22 cellular contexts compared by ENCODE assay signal in the genomic region with DNA sequence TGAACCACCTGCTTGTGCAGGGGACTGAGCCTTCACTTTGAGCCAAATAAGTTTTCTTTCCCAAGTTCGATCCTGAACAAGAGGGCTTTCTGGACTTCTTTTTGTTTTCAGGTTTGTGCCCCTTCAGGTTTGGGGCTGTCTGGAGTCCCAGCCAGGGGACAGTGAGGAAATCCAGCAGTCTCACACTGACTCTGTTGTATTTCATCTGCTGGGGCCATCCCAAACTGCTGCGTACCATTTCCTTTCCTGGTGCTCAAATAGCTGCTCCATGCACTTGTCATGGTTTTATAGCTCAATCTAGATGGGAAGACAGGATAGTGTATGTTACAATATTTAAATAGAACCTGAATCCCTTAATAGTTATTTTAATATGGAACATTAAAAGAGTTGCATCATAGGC.
A peak's percentile ranks its signal among the peaks of the same experiment; 100 is the strongest.
DNase-seq lines count a peak whose midpoint lies in the region; ATAC-seq and TF ChIP-seq lines count a peak whose summit lies in the region.
"Had no signal": no experiment of that assay in that cellular context is flagged by ENCODE, and none has a peak within 500 bp of the region (broad histone marks: within the 10 kb centered on the region; RNA-seq: fewer than 3 reads in every experiment).

No MANE protein-coding gene starts in this region.

- no peaks in the 10 kb centered on the region for H3K9me3 Mint-ChIP-seq in activated CD4-positive, alpha-beta T cell treated with anti-CD3 and anti-CD28 coated beads, Interleukin-2, amount 10 ng/mL, durations not matched to agents 24 days and 14 days
- no peaks in the 10 kb centered on the region for H3K9me3 Mint-ChIP-seq in activated T-helper 17 cell treated with anti-CD3 and anti-CD28 coated beads, Interleukin-2, amount 50 U/mL, for 72 hours
- H3K9me3 Mint-ChIP-seq in natural killer cell = no peaks in the 10 kb centered on the region
- H3K9me3 Mint-ChIP-seq: activated B cell treated with CpG ODN at 0.5 μM for 24 hours had no signal

- intact Hi-C loops in activated CD4-positive, alpha-beta T cell treated with anti-CD3 and anti-CD28 coated beads, Interleukin-2, amount 10 ng/mL, durations not matched to agents 24 days and 14 days (cut with micrococcal nuclease) = no loop called here
- intact Hi-C loops in natural killer cell (cut with micrococcal nuclease) = loop anchor here (2.0 to 5.0 kb wide), 2 partner anchors 17 to 34 kb away; no protein-coding TSS in a partner anchor

- no peak for ATAC-seq in activated T-helper 17 cell treated with anti-CD3 and anti-CD28 coated beads, Interleukin-2, amount 50 U/mL, for 72 hours (replicated peaks)
- ATAC-seq in natural killer cell = no peak
- no peak for ATAC-seq in GM21381 (IDR thresholded peaks at IDR 0.05; ENCODE audit: unreplicated experiment)

- H3K9me3 ChIP-seq in BE2C = no peaks in the 10 kb centered on the region
- H3K9me3 ChIP-seq: tibial nerve had no signal

- H3K79me2 ChIP-seq in KMS-11 (ENCODE audit: insufficient read depth, low read depth) = no peaks in the 10 kb centered on the region

- H2AFZ ChIP-seq in KMS-11 (ENCODE audit: low read depth) = no peak overlapping the region

- H3K27me3 Mint-ChIP-seq in activated CD4-positive, alpha-beta T cell treated with anti-CD3 and anti-CD28 coated beads, Interleukin-2, amount 10 ng/mL, durations not matched to agents 24 days and 14 days = peaks cover 3% of the 10 kb centered on the region
- H3K27me3 Mint-ChIP-seq in activated T-helper 17 cell treated with anti-CD3 and anti-CD28 coated beads, Interleukin-2, amount 50 U/mL, for 72 hours = no peaks in the 10 kb centered on the region
- H3K27me3 Mint-ChIP-seq in natural killer cell (ENCODE audit: low read depth in 2 of 2) = no peaks in the 10 kb centered on the region
- H3K27me3 Mint-ChIP-seq: B cell had no signal

- peaks cover 74% of the 10 kb centered on the region for H3K4me1 Mint-ChIP-seq in activated CD4-positive, alpha-beta T cell treated with anti-CD3 and anti-CD28 coated beads, Interleukin-2, amount 10 ng/mL, durations not matched to agents 24 days and 14 days
- H3K4me1 Mint-ChIP-seq in activated T-helper 17 cell treated with anti-CD3 and anti-CD28 coated beads, Interleukin-2, amount 50 U/mL, for 72 hours = peaks cover 61% of the 10 kb centered on the region
- H3K4me1 Mint-ChIP-seq in natural killer cell = peaks cover 95% of the 10 kb centered on the region in 2 donors

- peak overlapping the region; percentile 100; the same call in 1 of the 2 replicates for H3K4me2 ChIP-seq in KMS-11

- TF ChIP-seq CTCF in KMS-11 (conservative IDR thresholded peaks at IDR 0.05; ENCODE audit: low read depth, low read length) (no peak), natural killer cell (IDR thresholded peaks at IDR 0.05) (no peak), BE2C (IDR thresholded peaks at IDR 0.05; ENCODE audit: low read depth, low read length) (no peak)

- H3K36me3 ChIP-seq in KMS-11 (ENCODE audit: insufficient read depth) = no peaks in the 10 kb centered on the region
- H3K36me3 ChIP-seq in BE2C = no peaks in the 10 kb centered on the region
- H3K36me3 ChIP-seq: tibial nerve had no signal

- H3K27ac Mint-ChIP-seq in activated CD4-positive, alpha-beta T cell treated with anti-CD3 and anti-CD28 coated beads, Interleukin-2, amount 10 ng/mL, durations not matched to agents 24 days and 14 days = peak overlapping the region; percentile 85
- peak overlapping the region; percentile 77 for H3K27ac Mint-ChIP-seq in activated T-helper 17 cell treated with anti-CD3 and anti-CD28 coated beads, Interleukin-2, amount 50 U/mL, for 72 hours
- H3K27ac Mint-ChIP-seq in natural killer cell = peak overlapping the region; percentile 82 to 87
- H3K27ac Mint-ChIP-seq: activated B cell treated with CpG ODN at 0.5 μM for 24 hours, B cell had no signal

- peak; percentile 59 for DNase-seq in activated CD4-positive, alpha-beta T cell treated with anti-CD3 and anti-CD28 coated beads, Interleukin-2, amount 10 ng/mL, durations not matched to agents 24 days and 14 days
- no peak for DNase-seq in activated CD4-positive, alpha-beta T cell treated with anti-CD3 and anti-CD28 coated beads, Interleukin-2, amount 50 U/mL, for 4 hours
- DNase-seq in natural killer cell (no peak), BE2C (no peak), GM19238 (ENCODE audit: insufficient read length, low spot score) (no peak)
- DNase-seq: activated B cell treated with CpG ODN at 0.5 μM for 24 hours; aorta; dermis blood vessel endothelial cell; mesenchymal stem cell; NCI-H1417 treated with DMSO at 0.1 percent for 48 hours; NCI-H2107; NCI-H524; RPMI8226; stimulated activated CD4-positive, alpha-beta T cell treated with anti-CD3 and anti-CD28 coated beads, Interleukin-4, amount 100 ng/mL, for 1 hour; stimulated activated naive CD4-positive, alpha-beta T cell treated with Interleukin-2 at 50 U/mL for 16 hours had no signal

- H3K9ac ChIP-seq in KMS-11 = no peak overlapping the region

- peak overlapping the region; percentile 77 for H3K4me3 Mint-ChIP-seq in activated CD4-positive, alpha-beta T cell treated with anti-CD3 and anti-CD28 coated beads, Interleukin-2, amount 10 ng/mL, durations not matched to agents 24 days and 14 days
- peak overlapping the region; percentile 46 for H3K4me3 Mint-ChIP-seq in activated T-helper 17 cell treated with anti-CD3 and anti-CD28 coated beads, Interleukin-2, amount 50 U/mL, for 72 hours
- H3K4me3 Mint-ChIP-seq in natural killer cell = peak overlapping the region; percentile 87

- peak overlapping the region; percentile 79; the same call in 1 of the 2 replicates for H3K27ac ChIP-seq in KMS-11
- H3K27ac ChIP-seq: HL-60, SK-N-MC had no signal

- H3K4me3 ChIP-seq in KMS-11 (IDR thresholded peaks at IDR 0.05; ENCODE audit: insufficient read depth, low read depth, low read length) (no peak overlapping the region), BE2C (ENCODE audit: low read depth, low read length) (no peak overlapping the region)
- H3K4me3 ChIP-seq: SK-N-MC, tibial nerve had no signal

- H3K4me1 ChIP-seq in KMS-11 (ENCODE audit: low read depth, poor library complexity, severe bottlenecking) (peaks cover 98% of the 10 kb centered on the region), BE2C (no peaks in the 10 kb centered on the region)

- H3K36me3 Mint-ChIP-seq in activated CD4-positive, alpha-beta T cell treated with anti-CD3 and anti-CD28 coated beads, Interleukin-2, amount 10 ng/mL, durations not matched to agents 24 days and 14 days (ENCODE audit: low read depth) = no peaks in the 10 kb centered on the region
- H3K36me3 Mint-ChIP-seq in activated T-helper 17 cell treated with anti-CD3 and anti-CD28 coated beads, Interleukin-2, amount 50 U/mL, for 72 hours (ENCODE audit: low read depth) = no peaks in the 10 kb centered on the region
- no peaks in the 10 kb centered on the region for H3K36me3 Mint-ChIP-seq in natural killer cell

- H3K27me3 ChIP-seq in KMS-11 (ENCODE audit: insufficient read depth, low read depth) = no peaks in the 10 kb centered on the region
- peaks cover 11% of the 10 kb centered on the region for H3K27me3 ChIP-seq in BE2C
- H3K27me3 ChIP-seq: tibial nerve had no signal

- H4K20me1 ChIP-seq in KMS-11 (ENCODE audit: insufficient read depth) = no peaks in the 10 kb centered on the region
